Comparison of ENCODE assay signal across 21 cellular contexts in genomic region chr5:105868038-105868775, GRCh38.
DNase-seq lines count a peak whose midpoint lies in the region; ATAC-seq, FAIRE-seq and TF ChIP-seq lines count a peak whose summit lies in the region.
"Had no signal": no experiment of that assay in that cellular context is flagged by ENCODE, and none has a peak within 500 bp of the region (broad histone marks: within the 10 kb centered on the region; RNA-seq: fewer than 3 reads in every experiment).

No MANE protein-coding gene starts in this region.

- ATAC-seq in GM23338: peak; percentile 45; the same call in 2 of the 3 replicates
- ATAC-seq in activated CD8-positive, alpha-beta memory T cell treated with anti-CD3 and anti-CD28 coated beads, Interleukin-2, amount 10 ng/mL, durations not matched to agents 7 days and 5 days: no peak
- ATAC-seq: activated CD8-positive, alpha-beta T cell treated with anti-CD3 and anti-CD28 coated beads for 36 hours; activated T-cell treated with anti-CD3 and anti-CD28 coated beads, Interleukin-2, amount 50 U/mL, for 72 hours; Right ventricle myocardium inferior; T-helper 17 cell had no signal

- H3K36me3 ChIP-seq in A673 (ENCODE audit: insufficient read depth, low read length, poor library complexity, severe bottlenecking): peaks cover 4% of the 10 kb centered on the region
- no peaks in the 10 kb centered on the region for H3K36me3 ChIP-seq in GM23338 (ENCODE audit: insufficient read depth)
- H3K36me3 ChIP-seq in SJCRH30: no peaks in the 10 kb centered on the region; the same call in 1 of the 2 replicates
- H3K36me3 ChIP-seq: ovary had no signal

- H3K4me2 ChIP-seq in GM23338: no peak overlapping the region

- DNase-seq in A673 (ENCODE audit: low spot score) (peak; percentile 74), GM23338 (ENCODE audit: low spot score) (peak; percentile 18), SJCRH30 (peak; percentile 70 to 79), fibroblast of the aortic adventitia (ENCODE audit: low read depth) (peak; percentile 4), NCI-H345 treated with DMSO at 0.1 percent for 48 hours (lab: John Stamatoyannopoulos, UW; ENCODE audit: unreplicated experiment) (no peak), GM19239 (ENCODE audit: insufficient read length, low spot score) (no peak)
- no peak for DNase-seq in activated CD8-positive, alpha-beta memory T cell treated with anti-CD3 and anti-CD28 coated beads, Interleukin-2, amount 10 ng/mL, durations not matched to agents 7 days and 5 days
- DNase-seq in stimulated activated naive CD4-positive, alpha-beta T cell (lab: John Stamatoyannopoulos, UW): no peak
- DNase-seq: activated CD8-positive, alpha-beta T cell treated with anti-CD3 and anti-CD28 coated beads for 36 hours; activated T-cell treated with anti-CD3 and anti-CD28 coated beads, Interleukin-2, amount 50 U/mL, for 72 hours; CD8-positive, alpha-beta memory T cell; dorsolateral prefrontal cortex; EL; erythroblast; HCEC 1CT; head of caudate nucleus; ovary; T-helper 17 cell had no signal

- intact Hi-C loops in A673 (cut with micrococcal nuclease; ENCODE audit: unreplicated experiment): no loop called here

- TF ChIP-seq CTCF in A673 (conservative IDR thresholded peaks at IDR 0.05; ENCODE audit: low read depth, low read length): no peak; the same call in 1 of the 2 replicates
- TF ChIP-seq CTCF in GM23338 (conservative IDR thresholded peaks at IDR 0.05; ENCODE audit: low read depth in 2 of 2): peak; percentile 14 to 24; a peak in 2 of 4 replicates
- TF ChIP-seq CTCF in fibroblast of the aortic adventitia (IDR thresholded peaks at IDR 0.05; ENCODE audit: insufficient read depth, low read length): no peak

- H3K9me3 ChIP-seq in A673 (ENCODE audit: low read depth, low read length, poor library complexity, severe bottlenecking) (peaks cover 9% of the 10 kb centered on the region), SJCRH30 (replicated peaks) (peaks cover 11% of the 10 kb centered on the region)
- H3K9me3 ChIP-seq: ovary had no signal

- H3K4me1 Mint-ChIP-seq in GM23338: no peaks in the 10 kb centered on the region
- H3K4me1 Mint-ChIP-seq in activated CD8-positive, alpha-beta memory T cell treated with anti-CD3 and anti-CD28 coated beads, Interleukin-2, amount 10 ng/mL, durations not matched to agents 7 days and 5 days: no peaks in the 10 kb centered on the region
- H3K4me1 Mint-ChIP-seq: brain; CD8-positive, alpha-beta memory T cell; T-helper 17 cell had no signal

- no TSS peak for BruUV-seq in A673 (replicated peaks; lab: Mats Ljungman, UMichigan)

- H3F3A ChIP-seq in GM23338 (replicated peaks; ENCODE audit: low read depth): no peaks in the 10 kb centered on the region

- peaks cover 6% of the 10 kb centered on the region; the same call in 1 of the 2 replicates for H3K9me2 ChIP-seq in GM23338 (ENCODE audit: insufficient read depth)

- FAIRE-seq in GM19239 (lab: Jason Lieb, UNC): no peak

- no peaks in the 10 kb centered on the region for H3K79me2 ChIP-seq in GM23338 (replicated peaks; ENCODE audit: insufficient read depth)

- H2AFZ ChIP-seq in GM23338: no peak overlapping the region

- POLR2A ChIA-PET in A673 (lab: Charles Lee; ENCODE audit: low non-redundant PET): no interaction called here

- H3K27ac ChIP-seq in A673 (ENCODE audit: low read depth, low read length, poor library complexity, severe bottlenecking): no peak overlapping the region
- no peak overlapping the region for H3K27ac ChIP-seq in GM23338 (ENCODE audit: low read depth)
- no peak overlapping the region for H3K27ac ChIP-seq in SJCRH30
- H3K27ac ChIP-seq: dorsolateral prefrontal cortex, ovary had no signal

- no peaks in the 10 kb centered on the region for H3K4me1 ChIP-seq in A673 (ENCODE audit: insufficient read depth, low read length, poor library complexity, severe bottlenecking)
- H3K4me1 ChIP-seq in GM23338 (ENCODE audit: insufficient read depth): no peaks in the 10 kb centered on the region
- H3K4me1 ChIP-seq in SJCRH30: peaks cover 2% of the 10 kb centered on the region; the same call in 1 of the 2 replicates

- H3K27ac Mint-ChIP-seq in GM23338: no peak overlapping the region
- H3K27ac Mint-ChIP-seq in activated CD8-positive, alpha-beta memory T cell treated with anti-CD3 and anti-CD28 coated beads, Interleukin-2, amount 10 ng/mL, durations not matched to agents 7 days and 5 days: no peak overlapping the region
- H3K27ac Mint-ChIP-seq: activated CD8-positive, alpha-beta T cell treated with anti-CD3 and anti-CD28 coated beads for 36 hours; activated naive CD8-positive, alpha-beta T cell; activated T-cell treated with anti-CD3 and anti-CD28 coated beads, Interleukin-2, amount 50 U/mL, for 72 hours; brain; CD8-positive, alpha-beta memory T cell; T-helper 17 cell had no signal

- H4K20me1 ChIP-seq in GM23338 (replicated peaks; ENCODE audit: insufficient read depth): no peaks in the 10 kb centered on the region

- H3K4me3 Mint-ChIP-seq in GM23338: no peak overlapping the region
- no peak overlapping the region for H3K4me3 Mint-ChIP-seq in activated CD8-positive, alpha-beta memory T cell treated with anti-CD3 and anti-CD28 coated beads, Interleukin-2, amount 10 ng/mL, durations not matched to agents 7 days and 5 days
- H3K4me3 Mint-ChIP-seq: activated CD8-positive, alpha-beta T cell treated with anti-CD3 and anti-CD28 coated beads for 36 hours; activated naive CD8-positive, alpha-beta T cell; activated T-cell treated with anti-CD3 and anti-CD28 coated beads, Interleukin-2, amount 50 U/mL, for 72 hours; brain; CD8-positive, alpha-beta memory T cell; T-helper 17 cell had no signal

- H3K9me3 Mint-ChIP-seq in GM23338: peaks cover 7% of the 10 kb centered on the region; the same call in 2 of the 3 replicates
- peaks cover 2% of the 10 kb centered on the region for H3K9me3 Mint-ChIP-seq in activated CD8-positive, alpha-beta memory T cell treated with anti-CD3 and anti-CD28 coated beads, Interleukin-2, amount 10 ng/mL, durations not matched to agents 7 days and 5 days (ENCODE audit: low read depth)

- H3K27me3 ChIP-seq in A673 (replicated peaks; ENCODE audit: insufficient read depth, low read depth, low read length, poor library complexity): no peaks in the 10 kb centered on the region
- H3K27me3 ChIP-seq in GM23338 (ENCODE audit: insufficient read depth): no peaks in the 10 kb centered on the region
- H3K27me3 ChIP-seq in SJCRH30: no peaks in the 10 kb centered on the region
- H3K27me3 ChIP-seq: dorsolateral prefrontal cortex, ovary had no signal

- H3K27me3 Mint-ChIP-seq in GM23338 (ENCODE audit: insufficient read depth, low read depth, poor library complexity): no peaks in the 10 kb centered on the region
- H3K27me3 Mint-ChIP-seq in activated CD8-positive, alpha-beta memory T cell treated with anti-CD3 and anti-CD28 coated beads, Interleukin-2, amount 10 ng/mL, durations not matched to agents 7 days and 5 days: no peaks in the 10 kb centered on the region
- H3K27me3 Mint-ChIP-seq: activated CD8-positive, alpha-beta T cell treated with anti-CD3 and anti-CD28 coated beads for 36 hours; activated naive CD8-positive, alpha-beta T cell; CD8-positive, alpha-beta memory T cell; T-helper 17 cell had no signal

- peaks cover 6% of the 10 kb centered on the region; the same call in 1 of the 3 replicates for H3K36me3 Mint-ChIP-seq in GM23338 (ENCODE audit: low read depth)
- H3K36me3 Mint-ChIP-seq in activated CD8-positive, alpha-beta memory T cell treated with anti-CD3 and anti-CD28 coated beads, Interleukin-2, amount 10 ng/mL, durations not matched to agents 7 days and 5 days: no peaks in the 10 kb centered on the region
- H3K36me3 Mint-ChIP-seq: activated naive CD8-positive, alpha-beta T cell; CD8-positive, alpha-beta memory T cell had no signal

- CTCF ChIA-PET in A673 (lab: Charles Lee): no interaction called here
- CTCF ChIA-PET in activated CD8-positive, alpha-beta memory T cell treated with anti-CD3 and anti-CD28 coated beads, Interleukin-2, amount 10 ng/mL, durations not matched to agents 7 days and 5 days (lab: Charles Lee): no interaction called here

- no peak overlapping the region for H3K4me3 ChIP-seq in A673 (ENCODE audit: low read depth, low read length, poor library complexity, severe bottlenecking)
- no peak overlapping the region for H3K4me3 ChIP-seq in GM23338
- no peak overlapping the region for H3K4me3 ChIP-seq in SJCRH30
- H3K4me3 ChIP-seq in fibroblast of the aortic adventitia (ENCODE audit: low read depth, low read length): no peak overlapping the region
- H3K4me3 ChIP-seq: dorsolateral prefrontal cortex, ovary had no signal

TF ChIP-seq in GM23338, 12 proteins besides CTCF, POLR2A, EP300 and RAD21 (continues in another document):
- TF ChIP-seq REST (IDR thresholded peaks at IDR 0.05; ENCODE audit: unreplicated experiment) (no peak), STAT1 (IDR thresholded peaks at IDR 0.05; ENCODE audit: unreplicated experiment) (no peak)

Comparison
In these comparisons a context has a peak if more than half of its experiments do, and no peak if none do; other contexts are left out.
1. DNase-seq: peak in A673 (single experiment), GM23338 (single experiment), SJCRH30 (2 of 2) and fibroblast of the aortic adventitia (single experiment); none in NCI-H345 treated with DMSO at 0.1 percent for 48 hours (single experiment), activated CD8-positive, alpha-beta memory T cell treated with anti-CD3 and anti-CD28 coated beads, Interleukin-2, amount 10 ng/mL, durations not matched to agents 7 days and 5 days (single experiment), GM19239 (single experiment) and stimulated activated naive CD4-positive, alpha-beta T cell (0 of 6).
2. CTCF ChIP-seq: peak in GM23338 (2 of 2); none in A673 (single experiment) and fibroblast of the aortic adventitia (single experiment).